In genomic region chr13:99362362-99362761, GRCh38 we compare ENCODE assay signal across 1 cellular context.
TF ChIP-seq lines count a peak whose summit lies in the region.

No MANE protein-coding gene starts in this region.

TF ChIP-seq in GM23338, 12 proteins besides CTCF, POLR2A, EP300 and RAD21 (continued from another document):
- TF ChIP-seq ZNF462 (CRISPR knock-in tag; IDR thresholded peaks at IDR 0.05) = no peak
- TF ChIP-seq, protein P1, sequence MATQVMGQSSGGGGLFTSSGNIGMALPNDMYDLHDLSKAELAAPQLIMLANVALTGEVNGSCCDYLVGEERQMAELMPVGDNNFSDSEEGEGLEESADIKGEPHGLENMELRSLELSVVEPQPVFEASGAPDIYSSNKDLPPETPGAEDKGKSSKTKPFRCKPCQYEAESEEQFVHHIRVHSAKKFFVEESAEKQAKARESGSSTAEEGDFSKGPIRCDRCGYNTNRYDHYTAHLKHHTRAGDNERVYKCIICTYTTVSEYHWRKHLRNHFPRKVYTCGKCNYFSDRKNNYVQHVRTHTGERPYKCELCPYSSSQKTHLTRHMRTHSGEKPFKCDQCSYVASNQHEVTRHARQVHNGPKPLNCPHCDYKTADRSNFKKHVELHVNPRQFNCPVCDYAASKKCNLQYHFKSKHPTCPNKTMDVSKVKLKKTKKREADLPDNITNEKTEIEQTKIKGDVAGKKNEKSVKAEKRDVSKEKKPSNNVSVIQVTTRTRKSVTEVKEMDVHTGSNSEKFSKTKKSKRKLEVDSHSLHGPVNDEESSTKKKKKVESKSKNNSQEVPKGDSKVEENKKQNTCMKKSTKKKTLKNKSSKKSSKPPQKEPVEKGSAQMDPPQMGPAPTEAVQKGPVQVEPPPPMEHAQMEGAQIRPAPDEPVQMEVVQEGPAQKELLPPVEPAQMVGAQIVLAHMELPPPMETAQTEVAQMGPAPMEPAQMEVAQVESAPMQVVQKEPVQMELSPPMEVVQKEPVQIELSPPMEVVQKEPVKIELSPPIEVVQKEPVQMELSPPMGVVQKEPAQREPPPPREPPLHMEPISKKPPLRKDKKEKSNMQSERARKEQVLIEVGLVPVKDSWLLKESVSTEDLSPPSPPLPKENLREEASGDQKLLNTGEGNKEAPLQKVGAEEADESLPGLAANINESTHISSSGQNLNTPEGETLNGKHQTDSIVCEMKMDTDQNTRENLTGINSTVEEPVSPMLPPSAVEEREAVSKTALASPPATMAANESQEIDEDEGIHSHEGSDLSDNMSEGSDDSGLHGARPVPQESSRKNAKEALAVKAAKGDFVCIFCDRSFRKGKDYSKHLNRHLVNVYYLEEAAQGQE (IDR thresholded peaks at IDR 0.05; ENCODE audit: unreplicated experiment) = no peak
- no peak for TF ChIP-seq CREB1 (CRISPR knock-in tag; IDR thresholded peaks at IDR 0.05; ENCODE audit: low read depth)
